ENCODE assay signal across 1 cellular context in genomic region chr1:247291161-247291560, GRCh38.
TF ChIP-seq lines count a peak whose summit lies in the region.

No MANE protein-coding gene starts in this region.

TF ChIP-seq in H1, 55 proteins besides CTCF, POLR2A, EP300 and RAD21:
- no peak for TF ChIP-seq CHD7 (IDR thresholded peaks at IDR 0.05; ENCODE audit: insufficient replicate concordance, low read length)
- no peak for TF ChIP-seq CTBP2 (IDR thresholded peaks at IDR 0.05; ENCODE audit: borderline replicate concordance, insufficient read depth, insufficient read length, low read length)
- no peak for TF ChIP-seq ATF3 (IDR thresholded peaks at IDR 0.05; ENCODE audit: insufficient read depth, low read depth, low read length)
- TF ChIP-seq PHF8 (conservative IDR thresholded peaks at IDR 0.05; ENCODE audit: low read depth, low read length) = no peak
- no peak for TF ChIP-seq NRF1 (IDR thresholded peaks at IDR 0.05; ENCODE audit: low read depth, low read length)
- TF ChIP-seq CHD1 (IDR thresholded peaks at IDR 0.05; ENCODE audit: low read depth, low read length) = no peak
- TF ChIP-seq CHD2 (IDR thresholded peaks at IDR 0.05; ENCODE audit: low read length) = no peak
